Comparison of ENCODE assay signal across 1 cellular context in the genomic region with DNA sequence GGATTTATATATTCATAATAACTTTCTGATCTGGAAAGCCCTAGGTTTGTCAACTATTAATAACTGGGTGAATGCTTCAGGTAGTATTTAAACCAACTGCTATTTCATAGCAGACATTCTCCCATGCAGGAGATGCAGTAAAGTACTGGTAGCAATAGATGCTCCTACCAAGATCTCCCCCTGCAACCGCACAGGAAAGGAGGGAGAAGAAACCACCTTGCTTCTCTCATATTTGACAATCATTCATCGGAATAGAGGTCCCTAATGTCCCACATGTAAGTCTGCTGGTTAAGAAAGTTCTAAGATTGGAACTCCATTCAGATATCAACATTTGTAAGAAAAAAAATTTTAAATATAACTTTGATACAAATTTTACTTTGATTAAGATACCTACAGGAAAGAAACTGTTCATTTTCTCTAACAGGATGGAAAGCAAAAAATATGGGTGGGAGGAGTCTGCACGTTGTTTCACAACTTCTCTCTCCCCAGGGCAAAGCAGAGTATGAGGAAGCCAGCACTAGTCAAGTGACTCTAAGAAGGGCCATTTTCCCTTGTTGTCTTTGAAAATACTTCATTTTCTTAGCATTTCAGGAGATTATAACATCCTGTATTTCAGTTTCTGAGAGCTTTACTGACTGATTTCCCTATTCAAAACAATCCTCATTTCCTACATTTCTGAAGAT.
TF ChIP-seq lines count a peak whose summit lies in the region.

A gene (plus strand): TSS at position 498 of the 683 bp plus-strand sequence. CDS start 5,359 bp downstream, outside the sequence.

TF ChIP-seq in GM12878, 131 proteins besides CTCF, POLR2A, EP300 and RAD21:
- TF ChIP-seq FOXK2 (IDR thresholded peaks at IDR 0.05) (no peak), CHD4 (IDR thresholded peaks at IDR 0.05) (no peak), ETV6 (conservative IDR thresholded peaks at IDR 0.05 in 1 of 2, IDR thresholded peaks at IDR 0.05 in 1 of 2; ENCODE audit: borderline replicate concordance in 1 of 2, low read depth in 1 of 2) (no peak), YBX1 (IDR thresholded peaks at IDR 0.05) (no peak), NFIC (IDR thresholded peaks at IDR 0.05; ENCODE audit: low read depth, low read length) (no peak), SMAD1 (IDR thresholded peaks at IDR 0.05; ENCODE audit: low read depth, partially characterized antibody) (no peak), POU2F2 (IDR thresholded peaks at IDR 0.05; ENCODE audit: borderline replicate concordance, low read depth, low read length) (no peak), EZH2 (IDR thresholded peaks at IDR 0.05; ENCODE audit: borderline replicate concordance, control insufficient read depth, low read depth, low read length) (no peak), RELA (IDR thresholded peaks at IDR 0.05; ENCODE audit: borderline replicate concordance, partially characterized antibody) (no peak), HCFC1 (IDR thresholded peaks at IDR 0.05; ENCODE audit: low read length) (no peak), RB1 (IDR thresholded peaks at IDR 0.05; ENCODE audit: borderline replicate concordance) (no peak), EGR1 (IDR thresholded peaks at IDR 0.05; ENCODE audit: borderline replicate concordance in 1 of 2, low read depth in 2 of 2, low read length in 2 of 2) (no peak)
- TF ChIP-seq, protein P1, sequence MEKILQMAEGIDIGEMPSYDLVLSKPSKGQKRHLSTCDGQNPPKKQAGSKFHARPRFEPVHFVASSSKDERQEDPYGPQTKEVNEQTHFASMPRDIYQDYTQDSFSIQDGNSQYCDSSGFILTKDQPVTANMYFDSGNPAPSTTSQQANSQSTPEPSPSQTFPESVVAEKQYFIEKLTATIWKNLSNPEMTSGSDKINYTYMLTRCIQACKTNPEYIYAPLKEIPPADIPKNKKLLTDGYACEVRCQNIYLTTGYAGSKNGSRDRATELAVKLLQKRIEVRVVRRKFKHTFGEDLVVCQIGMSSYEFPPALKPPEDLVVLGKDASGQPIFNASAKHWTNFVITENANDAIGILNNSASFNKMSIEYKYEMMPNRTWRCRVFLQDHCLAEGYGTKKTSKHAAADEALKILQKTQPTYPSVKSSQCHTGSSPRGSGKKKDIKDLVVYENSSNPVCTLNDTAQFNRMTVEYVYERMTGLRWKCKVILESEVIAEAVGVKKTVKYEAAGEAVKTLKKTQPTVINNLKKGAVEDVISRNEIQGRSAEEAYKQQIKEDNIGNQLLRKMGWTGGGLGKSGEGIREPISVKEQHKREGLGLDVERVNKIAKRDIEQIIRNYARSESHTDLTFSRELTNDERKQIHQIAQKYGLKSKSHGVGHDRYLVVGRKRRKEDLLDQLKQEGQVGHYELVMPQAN (conservative IDR thresholded peaks at IDR 0.05) = no peak
- TF ChIP-seq, protein P2, sequence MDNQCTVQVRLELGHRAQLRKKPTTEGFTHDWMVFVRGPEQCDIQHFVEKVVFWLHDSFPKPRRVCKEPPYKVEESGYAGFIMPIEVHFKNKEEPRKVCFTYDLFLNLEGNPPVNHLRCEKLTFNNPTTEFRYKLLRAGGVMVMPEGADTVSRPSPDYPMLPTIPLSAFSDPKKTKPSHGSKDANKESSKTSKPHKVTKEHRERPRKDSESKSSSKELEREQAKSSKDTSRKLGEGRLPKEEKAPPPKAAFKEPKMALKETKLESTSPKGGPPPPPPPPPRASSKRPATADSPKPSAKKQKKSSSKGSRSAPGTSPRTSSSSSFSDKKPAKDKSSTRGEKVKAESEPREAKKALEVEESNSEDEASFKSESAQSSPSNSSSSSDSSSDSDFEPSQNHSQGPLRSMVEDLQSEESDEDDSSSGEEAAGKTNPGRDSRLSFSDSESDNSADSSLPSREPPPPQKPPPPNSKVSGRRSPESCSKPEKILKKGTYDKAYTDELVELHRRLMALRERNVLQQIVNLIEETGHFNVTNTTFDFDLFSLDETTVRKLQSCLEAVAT (IDR thresholded peaks at IDR 0.05) = no peak
- TF ChIP-seq, protein P3, sequence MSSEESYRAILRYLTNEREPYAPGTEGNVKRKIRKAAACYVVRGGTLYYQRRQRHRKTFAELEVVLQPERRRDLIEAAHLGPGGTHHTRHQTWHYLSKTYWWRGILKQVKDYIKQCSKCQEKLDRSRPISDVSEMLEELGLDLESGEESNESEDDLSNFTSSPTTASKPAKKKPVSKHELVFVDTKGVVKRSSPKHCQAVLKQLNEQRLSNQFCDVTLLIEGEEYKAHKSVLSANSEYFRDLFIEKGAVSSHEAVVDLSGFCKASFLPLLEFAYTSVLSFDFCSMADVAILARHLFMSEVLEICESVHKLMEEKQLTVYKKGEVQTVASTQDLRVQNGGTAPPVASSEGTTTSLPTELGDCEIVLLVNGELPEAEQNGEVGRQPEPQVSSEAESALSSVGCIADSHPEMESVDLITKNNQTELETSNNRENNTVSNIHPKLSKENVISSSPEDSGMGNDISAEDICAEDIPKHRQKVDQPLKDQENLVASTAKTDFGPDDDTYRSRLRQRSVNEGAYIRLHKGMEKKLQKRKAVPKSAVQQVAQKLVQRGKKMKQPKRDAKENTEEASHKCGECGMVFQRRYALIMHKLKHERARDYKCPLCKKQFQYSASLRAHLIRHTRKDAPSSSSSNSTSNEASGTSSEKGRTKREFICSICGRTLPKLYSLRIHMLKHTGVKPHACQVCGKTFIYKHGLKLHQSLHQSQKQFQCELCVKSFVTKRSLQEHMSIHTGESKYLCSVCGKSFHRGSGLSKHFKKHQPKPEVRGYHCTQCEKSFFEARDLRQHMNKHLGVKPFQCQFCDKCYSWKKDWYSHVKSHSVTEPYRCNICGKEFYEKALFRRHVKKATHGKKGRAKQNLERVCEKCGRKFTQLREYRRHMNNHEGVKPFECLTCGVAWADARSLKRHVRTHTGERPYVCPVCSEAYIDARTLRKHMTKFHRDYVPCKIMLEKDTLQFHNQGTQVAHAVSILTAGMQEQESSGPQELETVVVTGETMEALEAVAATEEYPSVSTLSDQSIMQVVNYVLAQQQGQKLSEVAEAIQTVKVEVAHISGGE (CRISPR knock-in tag; IDR thresholded peaks at IDR 0.05) = no peak
TF ChIP-seq in GM12878: peak in this region for 0.
